ENCODE assay signal across 1 cellular context in the genomic region with DNA sequence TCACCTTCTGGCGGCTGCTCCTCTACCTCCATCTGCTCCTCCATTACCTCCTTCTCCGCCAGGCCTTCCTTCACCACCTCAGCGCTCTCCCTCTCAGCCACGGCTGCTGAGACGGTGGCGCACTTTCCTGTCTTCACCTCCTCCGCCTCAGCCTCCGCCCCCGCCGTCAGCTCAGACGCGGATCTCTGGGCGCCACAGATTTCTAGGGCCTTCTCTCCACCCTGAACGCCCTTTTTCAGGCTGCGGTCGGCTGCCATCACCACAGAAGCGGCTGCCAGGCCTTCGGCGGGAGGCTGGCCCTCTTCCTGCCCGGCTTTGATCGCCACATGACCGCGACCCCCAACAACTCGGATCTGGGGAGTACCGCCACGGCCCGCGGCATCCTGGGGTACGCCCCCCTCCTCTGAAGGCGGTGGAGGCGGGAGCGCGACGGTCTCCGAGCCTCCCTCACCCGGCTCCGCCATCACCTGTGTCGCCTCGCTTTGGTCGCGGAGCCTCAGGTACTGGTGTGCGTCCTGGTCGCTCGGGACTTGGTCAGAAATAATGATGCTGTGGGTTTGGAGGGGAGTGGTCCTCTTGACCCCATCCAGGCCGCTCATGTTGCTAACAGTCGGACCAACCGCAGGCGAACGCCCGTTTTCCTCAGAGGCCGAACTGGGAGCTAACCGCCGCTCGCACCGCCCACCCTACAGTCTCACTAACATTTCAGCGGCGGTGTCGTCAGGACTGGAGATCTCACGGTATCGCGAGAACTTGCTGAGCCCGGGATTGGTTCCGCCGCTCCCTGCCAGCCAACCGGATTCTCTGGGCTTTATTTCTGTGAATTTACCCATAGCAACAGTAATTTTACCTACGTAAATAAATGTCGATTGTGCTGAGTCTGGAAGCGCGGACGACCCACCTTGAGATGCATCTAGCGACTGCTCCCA.
TF ChIP-seq lines count a peak whose summit lies in the region.

A gene (minus strand): TSS at position 699 of the 929 bp plus-strand sequence. CDS start 100 bp downstream, at position 599.

TF ChIP-seq in K562, 482 proteins besides CTCF, POLR2A, EP300 and RAD21 (continued from another document and continues in another):
- TF ChIP-seq, protein P1, sequence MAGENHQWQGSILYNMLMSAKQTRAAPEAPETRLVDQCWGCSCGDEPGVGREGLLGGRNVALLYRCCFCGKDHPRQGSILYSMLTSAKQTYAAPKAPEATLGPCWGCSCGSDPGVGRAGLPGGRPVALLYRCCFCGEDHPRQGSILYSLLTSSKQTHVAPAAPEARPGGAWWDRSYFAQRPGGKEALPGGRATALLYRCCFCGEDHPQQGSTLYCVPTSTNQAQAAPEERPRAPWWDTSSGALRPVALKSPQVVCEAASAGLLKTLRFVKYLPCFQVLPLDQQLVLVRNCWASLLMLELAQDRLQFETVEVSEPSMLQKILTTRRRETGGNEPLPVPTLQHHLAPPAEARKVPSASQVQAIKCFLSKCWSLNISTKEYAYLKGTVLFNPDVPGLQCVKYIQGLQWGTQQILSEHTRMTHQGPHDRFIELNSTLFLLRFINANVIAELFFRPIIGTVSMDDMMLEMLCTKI (IDR thresholded peaks at IDR 0.05; ENCODE audit: partially characterized antibody) = no peak
- TF ChIP-seq, protein P2, sequence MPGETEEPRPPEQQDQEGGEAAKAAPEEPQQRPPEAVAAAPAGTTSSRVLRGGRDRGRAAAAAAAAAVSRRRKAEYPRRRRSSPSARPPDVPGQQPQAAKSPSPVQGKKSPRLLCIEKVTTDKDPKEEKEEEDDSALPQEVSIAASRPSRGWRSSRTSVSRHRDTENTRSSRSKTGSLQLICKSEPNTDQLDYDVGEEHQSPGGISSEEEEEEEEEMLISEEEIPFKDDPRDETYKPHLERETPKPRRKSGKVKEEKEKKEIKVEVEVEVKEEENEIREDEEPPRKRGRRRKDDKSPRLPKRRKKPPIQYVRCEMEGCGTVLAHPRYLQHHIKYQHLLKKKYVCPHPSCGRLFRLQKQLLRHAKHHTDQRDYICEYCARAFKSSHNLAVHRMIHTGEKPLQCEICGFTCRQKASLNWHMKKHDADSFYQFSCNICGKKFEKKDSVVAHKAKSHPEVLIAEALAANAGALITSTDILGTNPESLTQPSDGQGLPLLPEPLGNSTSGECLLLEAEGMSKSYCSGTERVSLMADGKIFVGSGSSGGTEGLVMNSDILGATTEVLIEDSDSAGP (CRISPR knock-in tag; IDR thresholded peaks at IDR 0.05) = peak; percentile 61; the same call in 1 of the 2 replicates
- TF ChIP-seq SMAD3 (CRISPR knock-in tag; conservative IDR thresholded peaks at IDR 0.05) (no peak), ADNP (tag; IDR thresholded peaks at IDR 0.05) (no peak), ETV1 (tag; conservative IDR thresholded peaks at IDR 0.05; ENCODE audit: low read depth) (no peak), ZNF79 (CRISPR knock-in tag; IDR thresholded peaks at IDR 0.05; ENCODE audit: low read depth) (no peak), MAFG (tag; conservative IDR thresholded peaks at IDR 0.05) (0 out of 2 replicates have a peak, but pooled peaks have one; percentile 30), EHMT2 (IDR thresholded peaks at IDR 0.05) (no peak), RFX5 (IDR thresholded peaks at IDR 0.05; ENCODE audit: low read depth, low read length) (peak; percentile 96), SMAD4 (CRISPR knock-in tag; conservative IDR thresholded peaks at IDR 0.05) (peak; percentile 84), HDAC6 (IDR thresholded peaks at IDR 0.05; ENCODE audit: low read depth, low read length) (no peak), ZBTB17 (CRISPR knock-in tag; IDR thresholded peaks at IDR 0.05) (peak; percentile 79), KAT7 (CRISPR knock-in tag; IDR thresholded peaks at IDR 0.05; ENCODE audit: borderline replicate concordance) (peak; percentile 98; the same call in 1 of the 2 replicates), CC2D1A (IDR thresholded peaks at IDR 0.05) (no peak), ZNF644 (tag; IDR thresholded peaks at IDR 0.05; ENCODE audit: low read depth) (no peak), GABPA (tag; conservative IDR thresholded peaks at IDR 0.05; ENCODE audit: low read depth) (no peak), ZC3H8 (IDR thresholded peaks at IDR 0.05) (no peak), FIP1L1 (IDR thresholded peaks at IDR 0.05; ENCODE audit: low read depth, low read length, poor library complexity, severe bottlenecking) (no peak), ZNF146 (CRISPR knock-in tag; IDR thresholded peaks at IDR 0.05; ENCODE audit: unreplicated experiment) (no peak), HSF4 (CRISPR knock-in tag; IDR thresholded peaks at IDR 0.05; ENCODE audit: borderline replicate concordance) (no peak), ZNF778 (CRISPR knock-in tag; IDR thresholded peaks at IDR 0.05) (no peak), PPARD (CRISPR knock-in tag; IDR thresholded peaks at IDR 0.05) (no peak), U2AF2 (optimal IDR thresholded peaks at IDR 0.05; ENCODE audit: low read depth, low read length) (no peak), POLR2G (IDR thresholded peaks at IDR 0.05; ENCODE audit: low read depth, low read length) (peak; percentile 94), ZC3H4 (CRISPR knock-in tag; IDR thresholded peaks at IDR 0.05; ENCODE audit: borderline replicate concordance) (peak; percentile 69; the same call in 1 of the 2 replicates), HDAC1 (IDR thresholded peaks at IDR 0.05) (peak in 1 of 2 experiments; percentile 83; a peak in 2 of 4 replicates), TCF3 (CRISPR knock-in tag; IDR thresholded peaks at IDR 0.05) (0 out of 2 replicates have a peak, but pooled peaks have one; percentile 6), SAP30 (IDR thresholded peaks at IDR 0.05; ENCODE audit: borderline replicate concordance, insufficient read depth, low read depth, low read length, poor library complexity, severe bottlenecking) (no peak), ZNF12 (CRISPR knock-in tag; IDR thresholded peaks at IDR 0.05) (0 out of 2 replicates have a peak, but pooled peaks have one; percentile 33), ZNF133 (CRISPR knock-in tag; IDR thresholded peaks at IDR 0.05) (no peak), NR4A1 (CRISPR knock-in tag; IDR thresholded peaks at IDR 0.05) (no peak), NR4A1 (tag; IDR thresholded peaks at IDR 0.05) (no peak), BMI1 (IDR thresholded peaks at IDR 0.05; ENCODE audit: low read length) (no peak), CHD1 (IDR thresholded peaks at IDR 0.05; ENCODE audit: low read length) (peak; percentile 18), ILF3 (IDR thresholded peaks at IDR 0.05; ENCODE audit: borderline replicate concordance) (no peak), PHF21A (IDR thresholded peaks at IDR 0.05; ENCODE audit: borderline replicate concordance, low read depth) (peak; percentile 59; the same call in 1 of the 2 replicates), RBM22 (IDR thresholded peaks at IDR 0.05; ENCODE audit: low read depth, low read length, poor library complexity, severe bottlenecking) (peak; percentile 53), ASH1L (IDR thresholded peaks at IDR 0.05; ENCODE audit: borderline replicate concordance, low read depth, partially characterized antibody) (no peak), KLF1 (tag; IDR thresholded peaks at IDR 0.05) (no peak), SAFB2 (IDR thresholded peaks at IDR 0.05; ENCODE audit: borderline replicate concordance, low read depth, low read length, severe bottlenecking) (no peak), MEIS2 (IDR thresholded peaks at IDR 0.05; ENCODE audit: partially characterized antibody) (peak; percentile 68), RB1 (IDR thresholded peaks at IDR 0.05; ENCODE audit: low read depth) (0 out of 2 replicates have a peak, but pooled peaks have one; percentile 29), POLR3A (IDR thresholded peaks at IDR 0.05; ENCODE audit: borderline replicate concordance, extremely low read depth, insufficient read depth, insufficient read length) (no peak)
- TF ChIP-seq, protein P3, sequence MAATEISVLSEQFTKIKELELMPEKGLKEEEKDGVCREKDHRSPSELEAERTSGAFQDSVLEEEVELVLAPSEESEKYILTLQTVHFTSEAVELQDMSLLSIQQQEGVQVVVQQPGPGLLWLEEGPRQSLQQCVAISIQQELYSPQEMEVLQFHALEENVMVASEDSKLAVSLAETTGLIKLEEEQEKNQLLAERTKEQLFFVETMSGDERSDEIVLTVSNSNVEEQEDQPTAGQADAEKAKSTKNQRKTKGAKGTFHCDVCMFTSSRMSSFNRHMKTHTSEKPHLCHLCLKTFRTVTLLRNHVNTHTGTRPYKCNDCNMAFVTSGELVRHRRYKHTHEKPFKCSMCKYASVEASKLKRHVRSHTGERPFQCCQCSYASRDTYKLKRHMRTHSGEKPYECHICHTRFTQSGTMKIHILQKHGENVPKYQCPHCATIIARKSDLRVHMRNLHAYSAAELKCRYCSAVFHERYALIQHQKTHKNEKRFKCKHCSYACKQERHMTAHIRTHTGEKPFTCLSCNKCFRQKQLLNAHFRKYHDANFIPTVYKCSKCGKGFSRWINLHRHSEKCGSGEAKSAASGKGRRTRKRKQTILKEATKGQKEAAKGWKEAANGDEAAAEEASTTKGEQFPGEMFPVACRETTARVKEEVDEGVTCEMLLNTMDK (IDR thresholded peaks at IDR 0.05; ENCODE audit: borderline replicate concordance, insufficient read depth, low read depth, low read length, poor library complexity, severe bottlenecking) = peak; percentile 68
- TF ChIP-seq, protein P4, sequence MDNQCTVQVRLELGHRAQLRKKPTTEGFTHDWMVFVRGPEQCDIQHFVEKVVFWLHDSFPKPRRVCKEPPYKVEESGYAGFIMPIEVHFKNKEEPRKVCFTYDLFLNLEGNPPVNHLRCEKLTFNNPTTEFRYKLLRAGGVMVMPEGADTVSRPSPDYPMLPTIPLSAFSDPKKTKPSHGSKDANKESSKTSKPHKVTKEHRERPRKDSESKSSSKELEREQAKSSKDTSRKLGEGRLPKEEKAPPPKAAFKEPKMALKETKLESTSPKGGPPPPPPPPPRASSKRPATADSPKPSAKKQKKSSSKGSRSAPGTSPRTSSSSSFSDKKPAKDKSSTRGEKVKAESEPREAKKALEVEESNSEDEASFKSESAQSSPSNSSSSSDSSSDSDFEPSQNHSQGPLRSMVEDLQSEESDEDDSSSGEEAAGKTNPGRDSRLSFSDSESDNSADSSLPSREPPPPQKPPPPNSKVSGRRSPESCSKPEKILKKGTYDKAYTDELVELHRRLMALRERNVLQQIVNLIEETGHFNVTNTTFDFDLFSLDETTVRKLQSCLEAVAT (IDR thresholded peaks at IDR 0.05) = peak; percentile 56 to 68; a peak in 2 of 4 replicates
- TF ChIP-seq, protein P5, sequence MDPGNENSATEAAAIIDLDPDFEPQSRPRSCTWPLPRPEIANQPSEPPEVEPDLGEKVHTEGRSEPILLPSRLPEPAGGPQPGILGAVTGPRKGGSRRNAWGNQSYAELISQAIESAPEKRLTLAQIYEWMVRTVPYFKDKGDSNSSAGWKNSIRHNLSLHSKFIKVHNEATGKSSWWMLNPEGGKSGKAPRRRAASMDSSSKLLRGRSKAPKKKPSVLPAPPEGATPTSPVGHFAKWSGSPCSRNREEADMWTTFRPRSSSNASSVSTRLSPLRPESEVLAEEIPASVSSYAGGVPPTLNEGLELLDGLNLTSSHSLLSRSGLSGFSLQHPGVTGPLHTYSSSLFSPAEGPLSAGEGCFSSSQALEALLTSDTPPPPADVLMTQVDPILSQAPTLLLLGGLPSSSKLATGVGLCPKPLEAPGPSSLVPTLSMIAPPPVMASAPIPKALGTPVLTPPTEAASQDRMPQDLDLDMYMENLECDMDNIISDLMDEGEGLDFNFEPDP (CRISPR knock-in tag; IDR thresholded peaks at IDR 0.05) = 0 out of 2 replicates have a peak, but pooled peaks have one; percentile 47
- TF ChIP-seq, protein P6, sequence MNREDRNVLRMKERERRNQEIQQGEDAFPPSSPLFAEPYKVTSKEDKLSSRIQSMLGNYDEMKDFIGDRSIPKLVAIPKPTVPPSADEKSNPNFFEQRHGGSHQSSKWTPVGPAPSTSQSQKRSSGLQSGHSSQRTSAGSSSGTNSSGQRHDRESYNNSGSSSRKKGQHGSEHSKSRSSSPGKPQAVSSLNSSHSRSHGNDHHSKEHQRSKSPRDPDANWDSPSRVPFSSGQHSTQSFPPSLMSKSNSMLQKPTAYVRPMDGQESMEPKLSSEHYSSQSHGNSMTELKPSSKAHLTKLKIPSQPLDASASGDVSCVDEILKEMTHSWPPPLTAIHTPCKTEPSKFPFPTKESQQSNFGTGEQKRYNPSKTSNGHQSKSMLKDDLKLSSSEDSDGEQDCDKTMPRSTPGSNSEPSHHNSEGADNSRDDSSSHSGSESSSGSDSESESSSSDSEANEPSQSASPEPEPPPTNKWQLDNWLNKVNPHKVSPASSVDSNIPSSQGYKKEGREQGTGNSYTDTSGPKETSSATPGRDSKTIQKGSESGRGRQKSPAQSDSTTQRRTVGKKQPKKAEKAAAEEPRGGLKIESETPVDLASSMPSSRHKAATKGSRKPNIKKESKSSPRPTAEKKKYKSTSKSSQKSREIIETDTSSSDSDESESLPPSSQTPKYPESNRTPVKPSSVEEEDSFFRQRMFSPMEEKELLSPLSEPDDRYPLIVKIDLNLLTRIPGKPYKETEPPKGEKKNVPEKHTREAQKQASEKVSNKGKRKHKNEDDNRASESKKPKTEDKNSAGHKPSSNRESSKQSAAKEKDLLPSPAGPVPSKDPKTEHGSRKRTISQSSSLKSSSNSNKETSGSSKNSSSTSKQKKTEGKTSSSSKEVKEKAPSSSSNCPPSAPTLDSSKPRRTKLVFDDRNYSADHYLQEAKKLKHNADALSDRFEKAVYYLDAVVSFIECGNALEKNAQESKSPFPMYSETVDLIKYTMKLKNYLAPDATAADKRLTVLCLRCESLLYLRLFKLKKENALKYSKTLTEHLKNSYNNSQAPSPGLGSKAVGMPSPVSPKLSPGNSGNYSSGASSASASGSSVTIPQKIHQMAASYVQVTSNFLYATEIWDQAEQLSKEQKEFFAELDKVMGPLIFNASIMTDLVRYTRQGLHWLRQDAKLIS (CRISPR knock-in tag; IDR thresholded peaks at IDR 0.05) = peak; percentile 74; the same call in 1 of the 2 replicates
- TF ChIP-seq, protein P7, sequence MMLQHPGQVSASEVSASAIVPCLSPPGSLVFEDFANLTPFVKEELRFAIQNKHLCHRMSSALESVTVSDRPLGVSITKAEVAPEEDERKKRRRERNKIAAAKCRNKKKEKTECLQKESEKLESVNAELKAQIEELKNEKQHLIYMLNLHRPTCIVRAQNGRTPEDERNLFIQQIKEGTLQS (IDR thresholded peaks at IDR 0.05) = no peak
- TF ChIP-seq, protein P7 (CRISPR knock-in tag; conservative IDR thresholded peaks at IDR 0.05) = peak; percentile 67
- TF ChIP-seq, protein P8, sequence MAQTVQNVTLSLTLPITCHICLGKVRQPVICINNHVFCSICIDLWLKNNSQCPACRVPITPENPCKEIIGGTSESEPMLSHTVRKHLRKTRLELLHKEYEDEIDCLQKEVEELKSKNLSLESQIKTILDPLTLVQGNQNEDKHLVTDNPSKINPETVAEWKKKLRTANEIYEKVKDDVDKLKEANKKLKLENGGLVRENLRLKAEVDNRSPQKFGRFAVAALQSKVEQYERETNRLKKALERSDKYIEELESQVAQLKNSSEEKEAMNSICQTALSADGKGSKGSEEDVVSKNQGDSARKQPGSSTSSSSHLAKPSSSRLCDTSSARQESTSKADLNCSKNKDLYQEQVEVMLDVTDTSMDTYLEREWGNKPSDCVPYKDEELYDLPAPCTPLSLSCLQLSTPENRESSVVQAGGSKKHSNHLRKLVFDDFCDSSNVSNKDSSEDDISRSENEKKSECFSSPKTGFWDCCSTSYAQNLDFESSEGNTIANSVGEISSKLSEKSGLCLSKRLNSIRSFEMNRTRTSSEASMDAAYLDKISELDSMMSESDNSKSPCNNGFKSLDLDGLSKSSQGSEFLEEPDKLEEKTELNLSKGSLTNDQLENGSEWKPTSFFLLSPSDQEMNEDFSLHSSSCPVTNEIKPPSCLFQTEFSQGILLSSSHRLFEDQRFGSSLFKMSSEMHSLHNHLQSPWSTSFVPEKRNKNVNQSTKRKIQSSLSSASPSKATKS (CRISPR knock-in tag; IDR thresholded peaks at IDR 0.05) = no peak
